In genomic region chr17:76120658-76121008, GRCh38 we compare ENCODE assay signal across 7 cellular contexts. TPM values are rescaled to one million over a fixed set of nuclear protein-coding genes. Genes with fewer than 3 reads are reported as not detected.
DNase-seq lines count a peak whose midpoint lies in the region; ATAC-seq, FAIRE-seq and TF ChIP-seq lines count a peak whose summit lies in the region.
"Had no signal": no experiment of that assay in that cellular context is flagged by ENCODE, and none has a peak within 500 bp of the region (broad histone marks: within the 10 kb centered on the region; RNA-seq: fewer than 3 reads in every experiment).

No MANE protein-coding gene starts in this region.

- ATAC-seq in Right ventricle myocardium superior (ENCODE audit: poor library complexity) = no peak

- peak; percentile 26 for DNase-seq in GM13977 (ENCODE audit: low spot score)
- DNase-seq in bronchial epithelial cell (ENCODE audit: low read depth) = no peak
- no peak for DNase-seq in Right ventricle myocardium superior
- DNase-seq in nephron progenitor cell = no peak

- H3K36me3 ChIP-seq in bronchial epithelial cell (ENCODE audit: control insufficient read depth, insufficient read depth, low read length) = no peaks in the 10 kb centered on the region
- H3K36me3 ChIP-seq: thoracic aorta had no signal

- H3K36me3 Mint-ChIP-seq in nephron progenitor cell (ENCODE audit: low read depth) = no peaks in the 10 kb centered on the region
- H3K36me3 Mint-ChIP-seq: brain had no signal

- no peak overlapping the region for H3K4me3 Mint-ChIP-seq in nephron progenitor cell
- H3K4me3 Mint-ChIP-seq: brain had no signal

- in situ Hi-C loops in GM13977 (cut with MboI; ENCODE audit: low pct_unique_long_range_greater_than_20kb, low sequenced_read_pairs, unreplicated experiment) = no loop called here

- no peaks in the 10 kb centered on the region for H3K27me3 ChIP-seq in bronchial epithelial cell (ENCODE audit: control insufficient read depth, insufficient read depth, low read length)

- intact Hi-C loops in Right ventricle myocardium superior (cut with DNase I) = loop anchor here (2.0 to 5.0 kb wide), 3 partner anchors 62 to 177 kb away; no protein-coding TSS in a partner anchor

- H3K4me1 Mint-ChIP-seq in nephron progenitor cell = peaks cover 33% of the 10 kb centered on the region

- FAIRE-seq in bronchial epithelial cell (lab: Jason Lieb, UNC) = peak; percentile 76
- FAIRE-seq: TTC549 had no signal

- H3K9me3 Mint-ChIP-seq in nephron progenitor cell = no peaks in the 10 kb centered on the region

- TF ChIP-seq CTCF in GM13977 (IDR thresholded peaks at IDR 0.05; ENCODE audit: extremely low read depth, insufficient read depth, missing control alignments) = no peak
- TF ChIP-seq CTCF in bronchial epithelial cell (IDR thresholded peaks at IDR 0.05; ENCODE audit: insufficient read depth, low read length, severe bottlenecking) = no peak
- no peak for TF ChIP-seq CTCF in nephron progenitor cell (IDR thresholded peaks at IDR 0.05)

- peaks cover 19% of the 10 kb centered on the region for H3K27me3 Mint-ChIP-seq in nephron progenitor cell (ENCODE audit: low read depth, poor library complexity)

- no peak overlapping the region for H3K27ac Mint-ChIP-seq in nephron progenitor cell

- H3K4me3 ChIP-seq in bronchial epithelial cell (ENCODE audit: low read depth, low read length) = no peak overlapping the region

RNA-seq across cellular contexts. Expression of gene EXOC7, which starts 17.0 kb away (rescaled TPM):
- 41.9 and 49.5 TPM in 2 replicates for total RNA-seq in bronchial epithelial cell
- 74.7 TPM for total RNA-seq in Right ventricle myocardium superior

RNA-seq across cellular contexts. Expression of gene FOXJ1, which starts 20.4 kb away (rescaled TPM):
- total RNA-seq in bronchial epithelial cell = not detected in 2 replicates
- total RNA-seq in Right ventricle myocardium superior = not detected
- total RNA-seq: thoracic aorta had no signal

RNA-seq across cellular contexts. Expression of gene ZACN, which starts 41.7 kb away (rescaled TPM):
- not detected in 2 replicates for total RNA-seq in bronchial epithelial cell
- not detected for total RNA-seq in Right ventricle myocardium superior
- total RNA-seq: thoracic aorta had no signal

RNA-seq across cellular contexts. Expression of gene GALR2, which starts 46.1 kb away (rescaled TPM):
- not detected in 2 replicates for total RNA-seq in bronchial epithelial cell
- total RNA-seq in Right ventricle myocardium superior = not detected

RNA-seq across cellular contexts. Expression of gene SRP68, which starts 48.3 kb away (rescaled TPM):
- total RNA-seq in bronchial epithelial cell (42.9 and 54.8 TPM in 2 replicates), Right ventricle myocardium superior (57.9 TPM)
